1 cellular context compared by ENCODE assay signal in genomic region chr4:51909236-51909703, GRCh38.
TF ChIP-seq lines count a peak whose summit lies in the region.

No MANE protein-coding gene starts in this region.

TF ChIP-seq in HepG2, 621 proteins besides CTCF, POLR2A, EP300 and RAD21 (continued from another document and continues in another):
- TF ChIP-seq RNF219 (CRISPR knock-in tag; IDR thresholded peaks at IDR 0.05) = 0 out of 2 replicates have a peak, but pooled peaks have one; percentile 50
- TF ChIP-seq TARDBP (CRISPR knock-in tag; IDR thresholded peaks at IDR 0.05) = peak; percentile 99
- peak; percentile 97 for TF ChIP-seq HMG20A (CRISPR knock-in tag; IDR thresholded peaks at IDR 0.05; ENCODE audit: borderline replicate concordance)
- TF ChIP-seq SIX4 (CRISPR knock-in tag; IDR thresholded peaks at IDR 0.05) = peak; percentile 85
- TF ChIP-seq IRF1 (CRISPR knock-in tag; IDR thresholded peaks at IDR 0.05; ENCODE audit: low read depth) = no peak
- no peak for TF ChIP-seq ZNF687 (CRISPR knock-in tag; IDR thresholded peaks at IDR 0.05)
- peak; percentile 80; the same call in 1 of the 2 replicates for TF ChIP-seq TFAP4 (IDR thresholded peaks at IDR 0.05; ENCODE audit: borderline replicate concordance, low read depth)
- no peak for TF ChIP-seq PAX8 (CRISPR knock-in tag; IDR thresholded peaks at IDR 0.05; ENCODE audit: borderline replicate concordance)
- TF ChIP-seq YEATS4 (CRISPR knock-in tag; IDR thresholded peaks at IDR 0.05; ENCODE audit: borderline replicate concordance) = peak; percentile 88
- TF ChIP-seq MAFG (CRISPR knock-in tag; IDR thresholded peaks at IDR 0.05) = no peak
- TF ChIP-seq MED13 (CRISPR knock-in tag; IDR thresholded peaks at IDR 0.05) = 0 out of 2 replicates have a peak, but pooled peaks have one; percentile 33
- peak; percentile 76; the same call in 1 of the 2 replicates for TF ChIP-seq SIX1 (CRISPR knock-in tag; IDR thresholded peaks at IDR 0.05; ENCODE audit: borderline replicate concordance)
- TF ChIP-seq IRF9 (CRISPR knock-in tag; IDR thresholded peaks at IDR 0.05; ENCODE audit: borderline replicate concordance) = 0 out of 2 replicates have a peak, but pooled peaks have one; percentile 53
- peak; percentile 50; the same call in 1 of the 2 replicates for TF ChIP-seq KMT2A (CRISPR knock-in tag; IDR thresholded peaks at IDR 0.05)
- TF ChIP-seq NFE2 (CRISPR knock-in tag; IDR thresholded peaks at IDR 0.05) = no peak
- no peak for TF ChIP-seq MLLT10 (CRISPR knock-in tag; IDR thresholded peaks at IDR 0.05)
- peak; percentile 85 for TF ChIP-seq NR2C2 (CRISPR knock-in tag; IDR thresholded peaks at IDR 0.05; ENCODE audit: borderline replicate concordance)
- peak; percentile 89; the same call in 1 of the 2 replicates for TF ChIP-seq ZNF230 (CRISPR knock-in tag; IDR thresholded peaks at IDR 0.05)
- TF ChIP-seq FOXO1 (CRISPR knock-in tag; IDR thresholded peaks at IDR 0.05) = peak; percentile 100
- TF ChIP-seq ZNF431 (CRISPR knock-in tag; IDR thresholded peaks at IDR 0.05; ENCODE audit: borderline replicate concordance, low read depth) = peak; percentile 97
- TF ChIP-seq ZBTB40 (IDR thresholded peaks at IDR 0.05) = no peak
- peak; percentile 68; the same call in 1 of the 2 replicates for TF ChIP-seq ZBTB40 (CRISPR knock-in tag; IDR thresholded peaks at IDR 0.05)
- TF ChIP-seq FOSL1 (CRISPR knock-in tag; IDR thresholded peaks at IDR 0.05; ENCODE audit: borderline replicate concordance) = no peak
- no peak; the same call in 1 of the 2 replicates for TF ChIP-seq JDP2 (CRISPR knock-in tag; IDR thresholded peaks at IDR 0.05; ENCODE audit: borderline replicate concordance)
- TF ChIP-seq BCL6 (CRISPR knock-in tag; IDR thresholded peaks at IDR 0.05) = peak; percentile 86
- peak; percentile 88 for TF ChIP-seq SKI (IDR thresholded peaks at IDR 0.05; ENCODE audit: partially characterized antibody)
- TF ChIP-seq ARHGAP35 (CRISPR knock-in tag; IDR thresholded peaks at IDR 0.05; ENCODE audit: borderline replicate concordance) = peak; percentile 38; the same call in 1 of the 2 replicates
- peak; percentile 100 for TF ChIP-seq FOXP4 (CRISPR knock-in tag; IDR thresholded peaks at IDR 0.05)
- no peak for TF ChIP-seq HOXA9 (CRISPR knock-in tag; IDR thresholded peaks at IDR 0.05; ENCODE audit: borderline replicate concordance)
- peak; percentile 97 for TF ChIP-seq SOX5 (CRISPR knock-in tag; IDR thresholded peaks at IDR 0.05; ENCODE audit: borderline replicate concordance)
- 0 out of 2 replicates have a peak, but pooled peaks have one; percentile 47 for TF ChIP-seq CHD4 (IDR thresholded peaks at IDR 0.05; ENCODE audit: borderline replicate concordance, low read length)
- TF ChIP-seq PPARG (CRISPR knock-in tag; conservative IDR thresholded peaks at IDR 0.05) = peak; percentile 68
- peak; percentile 94; the same call in 1 of the 2 replicates for TF ChIP-seq CCDC6 (CRISPR knock-in tag; IDR thresholded peaks at IDR 0.05)
- TF ChIP-seq ZBTB2 (CRISPR knock-in tag; IDR thresholded peaks at IDR 0.05; ENCODE audit: low read depth) = peak; percentile 43; the same call in 1 of the 2 replicates
- TF ChIP-seq ZNF576 (CRISPR knock-in tag; IDR thresholded peaks at IDR 0.05) = no peak
